In the genomic region with DNA sequence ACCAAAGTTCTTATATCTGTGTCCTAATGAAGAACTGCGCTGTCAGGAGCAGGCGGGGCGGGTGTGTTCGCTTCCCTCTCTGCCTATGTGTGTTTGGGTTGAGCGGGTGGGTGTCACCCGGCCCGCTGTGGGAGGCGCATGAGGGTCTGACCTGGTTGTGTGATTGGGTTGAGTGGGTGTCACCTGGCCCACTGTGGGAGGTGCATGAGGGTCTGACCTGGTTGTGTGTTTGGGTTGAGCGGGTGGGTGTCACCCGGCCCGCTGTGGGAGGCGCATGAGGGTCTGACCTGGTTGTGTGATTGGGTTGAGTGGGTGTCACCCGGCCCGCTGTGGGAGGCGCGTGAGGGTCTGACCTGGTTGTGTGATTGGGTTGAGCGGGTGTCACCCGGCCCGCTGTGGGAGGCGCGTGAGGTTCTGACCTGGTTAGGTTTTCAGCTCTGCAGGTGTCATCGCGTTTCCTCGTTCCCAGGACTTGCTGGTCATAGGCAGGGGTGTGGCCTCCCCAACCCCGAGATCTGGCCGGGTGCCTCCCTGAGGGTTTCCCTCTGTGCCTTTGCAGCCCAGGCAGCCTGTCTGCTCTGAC, we compare ENCODE assay signal across 15 cellular contexts.
DNase-seq lines count a peak whose midpoint lies in the region; ATAC-seq and TF ChIP-seq lines count a peak whose summit lies in the region.
"Had no signal": no experiment of that assay in that cellular context is flagged by ENCODE, and none has a peak within 500 bp of the region (broad histone marks: within the 10 kb centered on the region; RNA-seq: fewer than 3 reads in every experiment).

No MANE protein-coding gene starts in this region.

- no peaks in the 10 kb centered on the region for H3K27me3 ChIP-seq in suprapubic skin
- H3K27me3 ChIP-seq: right lobe of liver had no signal

- TF ChIP-seq EP300 in suprapubic skin (IDR thresholded peaks at IDR 0.05) = no peak

- 84% methylated on average over 26 of the region's 26 CpGs for WGBS in suprapubic skin

- peaks cover 40% of the 10 kb centered on the region for H3K4me1 Mint-ChIP-seq in activated naive CD4-positive, alpha-beta T cell treated with anti-CD3 and anti-CD28 coated beads, Interleukin-2, amount 10 ng/mL, durations not matched to agents 7 days and 5 days
- peaks cover 20% of the 10 kb centered on the region for H3K4me1 Mint-ChIP-seq in activated T-cell treated with anti-CD3 and anti-CD28 coated beads, Interleukin-2, amount 50 U/mL, for 24 hours (ENCODE audit: low read depth)

- H3K4me3 Mint-ChIP-seq in activated naive CD4-positive, alpha-beta T cell treated with anti-CD3 and anti-CD28 coated beads, Interleukin-2, amount 10 ng/mL, durations not matched to agents 7 days and 5 days = no peak overlapping the region
- no peak overlapping the region for H3K4me3 Mint-ChIP-seq in activated T-cell treated with anti-CD3 and anti-CD28 coated beads, Interleukin-2, amount 50 U/mL, for 24 hours
- H3K4me3 Mint-ChIP-seq: dendritic cell treated with granulocyte-macrophage colony-stimulating factor and Interleukin-4, amounts not matched to agents 40 ng/mL and 50 ng/mL, for 4 days had no signal

- TF ChIP-seq CTCF in suprapubic skin (IDR thresholded peaks at IDR 0.05) = no peak

- CTCF ChIA-PET in activated naive CD4-positive, alpha-beta T cell treated with anti-CD3 and anti-CD28 coated beads, Interleukin-2, amount 10 ng/mL, durations not matched to agents 7 days and 5 days (lab: Charles Lee) = interaction anchor here (0.6 to 1.4 kb wide), 3 partner anchors 31 to 110 kb away, joined by 3 read pairs; no protein-coding TSS in a partner anchor

- H3K4me1 ChIP-seq in suprapubic skin = peaks cover 27% of the 10 kb centered on the region
- H3K4me1 ChIP-seq: right lobe of liver had no signal

- peak; percentile 40 for DNase-seq in activated naive CD4-positive, alpha-beta T cell treated with anti-CD3 and anti-CD28 coated beads, Interleukin-2, amount 10 ng/mL, durations not matched to agents 7 days and 5 days
- no peak for DNase-seq in activated naive CD4-positive, alpha-beta T cell treated with Interleukin-2 at 50 U/mL for 16 hours
- DNase-seq in activated T-cell treated with anti-CD3 and anti-CD28 coated beads, Interleukin-2, amount 50 U/mL, for 24 hours = peak; percentile 50
- DNase-seq in left colon (peak; percentile 55 to 57), suprapubic skin (ENCODE audit: low spot score in 2 of 2) (no peak), LoVo (ENCODE audit: low spot score) (no peak), NAMALWA (ENCODE audit: low spot score) (no peak), amniotic stem cell (lab: John Stamatoyannopoulos, UW) (no peak)
- DNase-seq: DMS79, KG1, NCI-H187 treated with DMSO at 0.1 percent for 48 hours, SHP77 treated with DMSO at 0.1 percent for 48 hours had no signal

- no peak overlapping the region for H3K27ac Mint-ChIP-seq in activated naive CD4-positive, alpha-beta T cell treated with anti-CD3 and anti-CD28 coated beads, Interleukin-2, amount 10 ng/mL, durations not matched to agents 7 days and 5 days
- H3K27ac Mint-ChIP-seq in activated T-cell treated with anti-CD3 and anti-CD28 coated beads, Interleukin-2, amount 50 U/mL, for 24 hours = peak overlapping the region; percentile 66

- TF ChIP-seq POLR2A in suprapubic skin (IDR thresholded peaks at IDR 0.05) = no peak

- ATAC-seq in left colon = peak; percentile 78
- ATAC-seq: GM12878, right lobe of liver had no signal

- H3K9me3 ChIP-seq in suprapubic skin = no peaks in the 10 kb centered on the region
- H3K9me3 ChIP-seq: right lobe of liver had no signal

- no peaks in the 10 kb centered on the region for H3K9me3 Mint-ChIP-seq in activated naive CD4-positive, alpha-beta T cell treated with anti-CD3 and anti-CD28 coated beads, Interleukin-2, amount 10 ng/mL, durations not matched to agents 7 days and 5 days
- H3K9me3 Mint-ChIP-seq in activated T-cell treated with anti-CD3 and anti-CD28 coated beads, Interleukin-2, amount 50 U/mL, for 24 hours = no peaks in the 10 kb centered on the region
- H3K9me3 Mint-ChIP-seq: dendritic cell treated with granulocyte-macrophage colony-stimulating factor and Interleukin-4, amounts not matched to agents 40 ng/mL and 50 ng/mL, for 4 days had no signal

- intact Hi-C loops in left colon (cut with DNase I, micrococcal nuclease) = no loop called here

- H3K27me3 Mint-ChIP-seq in activated naive CD4-positive, alpha-beta T cell treated with anti-CD3 and anti-CD28 coated beads, Interleukin-2, amount 10 ng/mL, durations not matched to agents 7 days and 5 days = no peaks in the 10 kb centered on the region
- no peaks in the 10 kb centered on the region for H3K27me3 Mint-ChIP-seq in activated T-cell treated with anti-CD3 and anti-CD28 coated beads, Interleukin-2, amount 50 U/mL, for 24 hours
- H3K27me3 Mint-ChIP-seq: dendritic cell treated with granulocyte-macrophage colony-stimulating factor and Interleukin-4, amounts not matched to agents 40 ng/mL and 50 ng/mL, for 4 days had no signal

- H3K27ac ChIP-seq in suprapubic skin = peak overlapping the region; percentile 59
- H3K27ac ChIP-seq: right lobe of liver had no signal

- H3K36me3 ChIP-seq in suprapubic skin = peaks cover 37% of the 10 kb centered on the region

- no peak overlapping the region for H3K4me3 ChIP-seq in suprapubic skin
- H3K4me3 ChIP-seq: GM12878, right lobe of liver had no signal

- H3K36me3 Mint-ChIP-seq in activated naive CD4-positive, alpha-beta T cell treated with anti-CD3 and anti-CD28 coated beads, Interleukin-2, amount 10 ng/mL, durations not matched to agents 7 days and 5 days = peaks cover 37% of the 10 kb centered on the region
- H3K36me3 Mint-ChIP-seq in activated T-cell treated with anti-CD3 and anti-CD28 coated beads, Interleukin-2, amount 50 U/mL, for 24 hours (ENCODE audit: low read depth) = peaks cover 74% of the 10 kb centered on the region

Comparison
In these comparisons a context has a peak if more than half of its experiments do, and no peak if none do; other contexts are left out.
1. DNase-seq: peak in activated naive CD4-positive, alpha-beta T cell treated with anti-CD3 and anti-CD28 coated beads, Interleukin-2, amount 10 ng/mL, durations not matched to agents 7 days and 5 days (single experiment), activated T-cell treated with anti-CD3 and anti-CD28 coated beads, Interleukin-2, amount 50 U/mL, for 24 hours (single experiment) and left colon (2 of 2); none in activated naive CD4-positive, alpha-beta T cell treated with Interleukin-2 at 50 U/mL for 16 hours (single experiment), suprapubic skin (0 of 2), LoVo (single experiment), NAMALWA (single experiment) and amniotic stem cell (single experiment).